In genomic region chr2:182761903-182762302, GRCh38 we compare ENCODE assay signal across 12 cellular contexts. TPM values are rescaled to one million over a fixed set of nuclear protein-coding genes. Genes with fewer than 3 reads are reported as not detected.
A peak's percentile ranks its signal among the peaks of the same experiment; 100 is the strongest.
DNase-seq lines count a peak whose midpoint lies in the region; ATAC-seq and TF ChIP-seq lines count a peak whose summit lies in the region.
"Had no signal": no experiment of that assay in that cellular context is flagged by ENCODE, and none has a peak within 500 bp of the region (broad histone marks: within the 10 kb centered on the region; RNA-seq: fewer than 3 reads in every experiment).

No MANE protein-coding gene starts in this region.

- H3K4me3 ChIP-seq in HCT116 (replicated peaks in 1 of 2; ENCODE audit: low read depth in 1 of 2, low read length in 2 of 2): no peak overlapping the region
- H3K4me3 ChIP-seq in skeletal muscle satellite cell (ENCODE audit: low read length): no peak overlapping the region

- H3K4me2 ChIP-seq in HCT116 (ENCODE audit: low read length) (no peak overlapping the region), skeletal muscle satellite cell (ENCODE audit: low read length) (peak overlapping the region; percentile 6)

- H3K4me1 Mint-ChIP-seq in activated CD8-positive, alpha-beta T cell treated with anti-CD3 and anti-CD28 coated beads for 36 hours (ENCODE audit: low read depth): peaks cover 2% of the 10 kb centered on the region

- POLR2A ChIA-PET in HCT116 (lab: Charles Lee): no interaction called here
- POLR2A ChIA-PET in activated CD8-positive, alpha-beta T cell treated with anti-CD3 and anti-CD28 coated beads for 36 hours (lab: Charles Lee): no interaction called here

- TF ChIP-seq POLR2A in HCT116 (IDR thresholded peaks at IDR 0.05; ENCODE audit: borderline replicate concordance, extremely low read depth, insufficient read depth, insufficient read length): no peak

- H3K27me3 ChIP-seq in HCT116 (ENCODE audit: insufficient read depth, low read length) (no peaks in the 10 kb centered on the region), skeletal muscle satellite cell (ENCODE audit: control insufficient read depth, insufficient read depth, low read length) (no peaks in the 10 kb centered on the region)

- H3K9ac ChIP-seq in HCT116 (ENCODE audit: low read length): no peak overlapping the region
- H3K9ac ChIP-seq in skeletal muscle satellite cell (ENCODE audit: low read depth, low read length): no peak overlapping the region

- H3K9me2 ChIP-seq in HCT116 (ENCODE audit: insufficient read depth): no peaks in the 10 kb centered on the region

- peaks cover 43% of the 10 kb centered on the region for H3K36me3 Mint-ChIP-seq in activated CD8-positive, alpha-beta T cell treated with anti-CD3 and anti-CD28 coated beads for 36 hours (ENCODE audit: low read depth)

- H3K79me2 ChIP-seq in HCT116 (ENCODE audit: insufficient read depth, low read length): no peaks in the 10 kb centered on the region

- no peaks in the 10 kb centered on the region for H3K9me3 Mint-ChIP-seq in activated CD8-positive, alpha-beta T cell treated with anti-CD3 and anti-CD28 coated beads for 36 hours
- H3K9me3 Mint-ChIP-seq: natural killer cell treated with Interleukin-12 subunit alpha and Interleukin-12 subunit beta and Interleukin-15 and Interleukin-18, amount 100 ng/mL, for 72 hours had no signal

- H3K36me3 ChIP-seq in HCT116 (ENCODE audit: control insufficient read depth in 1 of 2, insufficient read depth in 2 of 2, low read length in 2 of 2): peaks cover 24 to 30% of the 10 kb centered on the region in 2 experiments; a peak in 3 of 4 replicates
- peaks cover 73% of the 10 kb centered on the region for H3K36me3 ChIP-seq in skeletal muscle satellite cell (ENCODE audit: insufficient read depth, low read length)

- H3K27ac Mint-ChIP-seq in activated CD8-positive, alpha-beta T cell treated with anti-CD3 and anti-CD28 coated beads for 36 hours: no peak overlapping the region
- H3K27ac Mint-ChIP-seq: natural killer cell treated with Interleukin-12 subunit alpha and Interleukin-12 subunit beta and Interleukin-15 and Interleukin-18, amount 100 ng/mL, for 72 hours had no signal

- no peaks in the 10 kb centered on the region; the same call in 1 of the 2 replicates for H4K20me1 ChIP-seq in HCT116 (ENCODE audit: insufficient read depth)

- no peak for DNase-seq in HCT116 (ENCODE audit: low read depth, low spot score)
- DNase-seq in dermis blood vessel endothelial cell: peak; percentile 32
- DNase-seq in iris pigment epithelial cell (ENCODE audit: low read depth): peak; percentile 70
- DNase-seq in activated CD8-positive, alpha-beta T cell treated with anti-CD3 and anti-CD28 coated beads for 36 hours: no peak
- DNase-seq in NCI-H526 (lab: John Stamatoyannopoulos, UW): no peak
- no peak for DNase-seq in NOMO-1 treated with DMSO at 0.1 percent for 48 hours (lab: John Stamatoyannopoulos, UW; ENCODE audit: unreplicated experiment)
- no peak for DNase-seq in stimulated activated CD4-positive, alpha-beta T cell treated with anti-CD3 and anti-CD28 coated beads, Interleukin-4, amount 100 ng/mL, for 1 hour
- DNase-seq: activated naive CD4-positive, alpha-beta T cell; Kasumi-1 had no signal

- TF ChIP-seq RAD21 in HCT116 (IDR thresholded peaks at IDR 0.05; ENCODE audit: low read depth): no peak

- intact Hi-C loops in HCT116 (cut with micrococcal nuclease): loop anchor here (10.0 kb wide), 1 partner anchor 333 kb away; no protein-coding TSS in a partner anchor
- intact Hi-C loops in activated CD8-positive, alpha-beta T cell treated with anti-CD3 and anti-CD28 coated beads for 36 hours (cut with micrococcal nuclease): loop anchor here (5.0 kb wide), 1 partner anchor 215 kb away; no protein-coding TSS in a partner anchor

- CTCF ChIA-PET in HCT116 (lab: Charles Lee): interaction anchor here (1.1 to 1.7 kb wide), 2 partner anchors 23 to 218 kb away, joined by 3 to 24 read pairs; no protein-coding TSS in a partner anchor
- CTCF ChIA-PET in activated CD8-positive, alpha-beta T cell treated with anti-CD3 and anti-CD28 coated beads for 36 hours (lab: Charles Lee): no interaction called here

- no peak for TF ChIP-seq CTCF in HCT116 (IDR thresholded peaks at IDR 0.05 in 2 of 3, conservative IDR thresholded peaks at IDR 0.05 in 1 of 3; ENCODE audit: borderline replicate concordance in 1 of 3, insufficient read depth in 1 of 3, low read depth in 2 of 3, low read length in 2 of 3)
- no peak for TF ChIP-seq CTCF in activated CD8-positive, alpha-beta T cell treated with anti-CD3 and anti-CD28 coated beads for 36 hours (IDR thresholded peaks at IDR 0.05)

- H3K9me3 ChIP-seq in HCT116 (ENCODE audit: control insufficient read depth in 1 of 2, insufficient read depth in 1 of 2, low read depth in 1 of 2, low read length in 2 of 2) (no peaks in the 10 kb centered on the region), skeletal muscle satellite cell (replicated peaks; ENCODE audit: low read length) (no peaks in the 10 kb centered on the region)

- no peaks in the 10 kb centered on the region for H3K27me3 Mint-ChIP-seq in activated CD8-positive, alpha-beta T cell treated with anti-CD3 and anti-CD28 coated beads for 36 hours
- H3K27me3 Mint-ChIP-seq: natural killer cell treated with Interleukin-12 subunit alpha and Interleukin-12 subunit beta and Interleukin-15 and Interleukin-18, amount 100 ng/mL, for 72 hours had no signal

- H3K4me1 ChIP-seq in HCT116 (ENCODE audit: control insufficient read depth in 1 of 2, insufficient read depth in 2 of 2, low read length in 2 of 2) (no peaks in the 10 kb centered on the region), skeletal muscle satellite cell (ENCODE audit: control insufficient read depth, insufficient read depth, low read length) (peaks cover 10% of the 10 kb centered on the region)

- no TSS peak for BruUV-seq in HCT116 (replicated peaks; lab: Mats Ljungman, UMichigan)

- no peak overlapping the region for H2AFZ ChIP-seq in HCT116 (ENCODE audit: low read depth, low read length, poor library complexity, severe bottlenecking)

- H3K4me3 Mint-ChIP-seq in activated CD8-positive, alpha-beta T cell treated with anti-CD3 and anti-CD28 coated beads for 36 hours: no peak overlapping the region
- H3K4me3 Mint-ChIP-seq: natural killer cell treated with Interleukin-12 subunit alpha and Interleukin-12 subunit beta and Interleukin-15 and Interleukin-18, amount 100 ng/mL, for 72 hours had no signal

- H3K27ac ChIP-seq in HCT116 (ENCODE audit: low read depth, low read length): no peak overlapping the region

- no peak for ATAC-seq in HCT116
- ATAC-seq in activated CD8-positive, alpha-beta T cell treated with anti-CD3 and anti-CD28 coated beads for 36 hours: no peak
- ATAC-seq: esophagus mucosa; natural killer cell treated with Interleukin-12 subunit alpha and Interleukin-12 subunit beta and Interleukin-15 and Interleukin-18, amount 100 ng/mL, for 72 hours had no signal

- RAD21 ChIA-PET in HCT116 (lab: Charles Lee; ENCODE audit: low non-redundant PET in 1 of 2, low total read pairs in 2 of 2, uncharacterized antibody in 2 of 2, unreplicated experiment in 2 of 2): no interaction called here

TF ChIP-seq in HCT116, 20 proteins besides CTCF, POLR2A, EP300 and RAD21:
- TF ChIP-seq ZNF274 (IDR thresholded peaks at IDR 0.05; ENCODE audit: low read depth, low read length) (no peak), CEBPB (IDR thresholded peaks at IDR 0.05; ENCODE audit: low read depth) (peak; percentile 63), YY1 (IDR thresholded peaks at IDR 0.05; ENCODE audit: extremely low read depth, insufficient replicate concordance, low read depth, low read length) (no peak), EZH2phosphoT487 (IDR thresholded peaks at IDR 0.05; ENCODE audit: borderline replicate concordance) (no peak)

RNA-seq across cellular contexts. Expression of gene DNAJC10, which starts 45.8 kb away (rescaled TPM):
- total RNA-seq in HCT116 (2021; ENCODE audit: unreplicated experiment) (80.4 TPM), dermis blood vessel endothelial cell (132 and 177 TPM in 2 replicates)
- polyA plus RNA-seq in HCT116 (2012): 18.5 and 26.7 TPM in 2 replicates
- total RNA-seq in skeletal muscle satellite cell (2012; rRNA removed): 114 and 118 TPM in 2 replicates
- 10 to 100 TPM; 40.7 to 42.2 TPM for total RNA-seq in activated CD8-positive, alpha-beta T cell treated with anti-CD3 and anti-CD28 coated beads for 36 hours

Comparison
In these comparisons a context has a peak if more than half of its experiments do, and no peak if none do; other contexts are left out.
1. DNase-seq: peak in dermis blood vessel endothelial cell (single experiment) and iris pigment epithelial cell (single experiment); none in HCT116 (single experiment), activated CD8-positive, alpha-beta T cell treated with anti-CD3 and anti-CD28 coated beads for 36 hours (single experiment), NCI-H526 (0 of 2), NOMO-1 treated with DMSO at 0.1 percent for 48 hours (single experiment) and stimulated activated CD4-positive, alpha-beta T cell treated with anti-CD3 and anti-CD28 coated beads, Interleukin-4, amount 100 ng/mL, for 1 hour (single experiment).